In genomic region chrX:47662144-47662657, GRCh38 we compare ENCODE assay signal across 8 cellular contexts. TPM values are rescaled to one million over a fixed set of nuclear protein-coding genes. Genes with fewer than 3 reads are reported as not detected.
A peak's percentile ranks its signal among the peaks of the same experiment; 100 is the strongest.
DNase-seq lines count a peak whose midpoint lies in the region; ATAC-seq and TF ChIP-seq lines count a peak whose summit lies in the region.
"Had no signal": no experiment of that assay in that cellular context is flagged by ENCODE, and none has a peak within 500 bp of the region (broad histone marks: within the 10 kb centered on the region; RNA-seq: fewer than 3 reads in every experiment).

No MANE protein-coding gene starts in this region.

- peaks cover 14% of the 10 kb centered on the region for H3K9me3 Mint-ChIP-seq in chondrocyte (ENCODE audit: low read depth)

- no peak for TF ChIP-seq CTCF in chondrocyte (IDR thresholded peaks at IDR 0.05)
- TF ChIP-seq CTCF in upper lobe of right lung (IDR thresholded peaks at IDR 0.05) = no peak

- peaks cover 4% of the 10 kb centered on the region for H3K36me3 ChIP-seq in upper lobe of right lung

- no peak for ATAC-seq in HG03139 (IDR thresholded peaks at IDR 0.05; ENCODE audit: unreplicated experiment)
- no peak for ATAC-seq in HG03280 (IDR thresholded peaks at IDR 0.05; ENCODE audit: unreplicated experiment)
- ATAC-seq in upper lobe of right lung = no peak
- ATAC-seq: Panc1 had no signal

- in situ Hi-C loops in SK-MEL-5 (cut with HindIII; ENCODE audit: low pct_unique_long_range_greater_than_20kb, low sequenced_read_pairs) = no loop called here

- DNase-seq in GM04504 (ENCODE audit: low read depth) (peak; percentile 86), SK-MEL-5 (ENCODE audit: low read depth, low spot score) (peak; percentile 68), chondrocyte (ENCODE audit: low spot score) (no peak), upper lobe of right lung (no peak)
- peak; percentile 51 to 57 for DNase-seq in stimulated activated CD4-positive, alpha-beta T cell treated with anti-CD3 and anti-CD28 coated beads, Interleukin-15, amount 100 ng/mL, for 48 hours (ENCODE audit: low read depth in 2 of 2)

- no peaks in the 10 kb centered on the region for H3K27me3 Mint-ChIP-seq in chondrocyte (ENCODE audit: low read depth)

- H3K27ac Mint-ChIP-seq in chondrocyte (ENCODE audit: unreplicated experiment) = peak overlapping the region; percentile 37

- H3K36me3 Mint-ChIP-seq in chondrocyte (ENCODE audit: low read depth) = no peaks in the 10 kb centered on the region

- H3K4me1 Mint-ChIP-seq in chondrocyte (ENCODE audit: low read depth) = peaks cover 19% of the 10 kb centered on the region

- no peak overlapping the region for H3K4me3 ChIP-seq in upper lobe of right lung

- H3K4me1 ChIP-seq in upper lobe of right lung = no peaks in the 10 kb centered on the region

- no peak overlapping the region for H3K4me3 Mint-ChIP-seq in chondrocyte (ENCODE audit: unreplicated experiment)

- H3K27me3 ChIP-seq in upper lobe of right lung = no peaks in the 10 kb centered on the region

- no peak overlapping the region for H3K27ac ChIP-seq in upper lobe of right lung

- H3K9me3 ChIP-seq in upper lobe of right lung = no peaks in the 10 kb centered on the region

- intact Hi-C loops in upper lobe of right lung (cut with DNase I) = no loop called here

RNA-seq across cellular contexts. Expression of gene UXT, which starts 3.2 kb away (rescaled TPM):
- total RNA-seq in SK-MEL-5 (2014; rRNA removed; shearing (Covaris generic)) = 143 and 164 TPM in 2 replicates
- polyA plus RNA-seq in SK-MEL-5 (2015; cell fraction: cytosol; rRNA removed) = 105 and 115 TPM in 2 replicates
- 42.2 and 64.3 TPM in 2 replicates for polyA plus RNA-seq in SK-MEL-5 (2015; cell fraction: nucleus; rRNA removed)
- 72.7 to 79.4 TPM (median 75.6 TPM) in 3 replicates for total RNA-seq in chondrocyte
- total RNA-seq in upper lobe of right lung = 77.5 TPM

RNA-seq across cellular contexts. Expression of gene ELK1, which starts 11.8 kb away (rescaled TPM):
- 35.1 and 39.9 TPM in 2 replicates for total RNA-seq in SK-MEL-5 (2014; rRNA removed; shearing (Covaris generic))
- 71.3 and 89.5 TPM in 2 replicates for polyA plus RNA-seq in SK-MEL-5 (2015; cell fraction: cytosol; rRNA removed)
- polyA plus RNA-seq in SK-MEL-5 (2015; cell fraction: nucleus; rRNA removed) = 17.2 and 20.2 TPM in 2 replicates
- total RNA-seq in chondrocyte (32.6 to 37.9 TPM (median 34.7 TPM) in 3 replicates), upper lobe of right lung (29.2 TPM)

RNA-seq across cellular contexts. Expression of gene CFP, which starts 32.5 kb away (rescaled TPM):
- total RNA-seq in SK-MEL-5 (2014; rRNA removed; shearing (Covaris generic)) = 0.95 TPM in 1 of 2 replicates, not detected in the other
- not detected in 2 replicates for polyA plus RNA-seq in SK-MEL-5 (2015; cell fraction: cytosol; rRNA removed)
- 0.41 and 3.6 TPM in 2 replicates for polyA plus RNA-seq in SK-MEL-5 (2015; cell fraction: nucleus; rRNA removed)
- total RNA-seq in chondrocyte = 0.60 to 0.87 TPM (median 0.77 TPM) in 3 replicates
- 14.9 TPM for total RNA-seq in upper lobe of right lung

RNA-seq across cellular contexts. Expression of gene SYN1, which starts 42.5 kb away (rescaled TPM):
- 0.05 TPM in 1 of 2 replicates, not detected in the other for total RNA-seq in SK-MEL-5 (2014; rRNA removed; shearing (Covaris generic))
- polyA plus RNA-seq in SK-MEL-5 (2015; cell fraction: cytosol; rRNA removed) = 0.11 and 0.13 TPM in 2 replicates
- polyA plus RNA-seq in SK-MEL-5 (2015; cell fraction: nucleus; rRNA removed) = 0.05 TPM in 1 of 2 replicates, not detected in the other
- total RNA-seq in chondrocyte (2.6 to 5.9 TPM (median 3.7 TPM) in 3 replicates), upper lobe of right lung (0.75 TPM)

Comparison
In these comparisons a context has a peak if more than half of its experiments do, and no peak if none do; other contexts are left out.
1. DNase-seq: peak in GM04504 (single experiment), SK-MEL-5 (single experiment) and stimulated activated CD4-positive, alpha-beta T cell treated with anti-CD3 and anti-CD28 coated beads, Interleukin-15, amount 100 ng/mL, for 48 hours (2 of 2); none in chondrocyte (single experiment) and upper lobe of right lung (single experiment).